ENCODE assay signal across 8 cellular contexts in genomic region chr19:46784262-46785053, GRCh38. TPM values are rescaled to one million over a fixed set of nuclear protein-coding genes. Genes with fewer than 3 reads are reported as not detected.
DNase-seq lines count a peak whose midpoint lies in the region; ATAC-seq and TF ChIP-seq lines count a peak whose summit lies in the region.

No MANE protein-coding gene starts in this region.

- intact Hi-C loops in MCF 10A (cut with micrococcal nuclease) = loop anchor here (1.0 to 5.0 kb wide), 3 partner anchors 27 to 56 kb away; partner anchors contain the start of genes FKRP and STRN4

- peak overlapping the region; percentile 87 for H3K4me2 ChIP-seq in MM.1S (ENCODE audit: low read depth, low read length)

- H3K9me3 Mint-ChIP-seq in MCF 10A (ENCODE audit: unreplicated experiment) = no peaks in the 10 kb centered on the region

- CTCF ChIA-PET in MCF 10A (lab: Yijun Ruan, JAX) = interaction anchor here (0.5 to 4.1 kb wide), 12 partner anchors 9 to 142 kb away, joined by 3 to 26 read pairs (median 4); no protein-coding TSS in a partner anchor

- H3K27me3 ChIP-seq in MM.1S (replicated peaks; ENCODE audit: insufficient read depth, low read length) = no peaks in the 10 kb centered on the region
- no peaks in the 10 kb centered on the region for H3K27me3 ChIP-seq in kidney epithelial cell (ENCODE audit: control insufficient read depth, insufficient read depth, low read length)

- TF ChIP-seq CTCF in MM.1S (IDR thresholded peaks at IDR 0.05; ENCODE audit: low read length) = peak; percentile 51
- peak; percentile 29 for TF ChIP-seq CTCF in MCF 10A (IDR thresholded peaks at IDR 0.05; ENCODE audit: unreplicated experiment)
- TF ChIP-seq CTCF in kidney epithelial cell (IDR thresholded peaks at IDR 0.05; ENCODE audit: insufficient read depth, low read length, poor library complexity, severe bottlenecking) = peak; percentile 58

- ATAC-seq in GM18861 (IDR thresholded peaks at IDR 0.05; ENCODE audit: unreplicated experiment) = peak; percentile 36

- peaks cover 39% of the 10 kb centered on the region for H3K4me1 Mint-ChIP-seq in MCF 10A (ENCODE audit: insufficient read depth, unreplicated experiment)

- H3K36me3 Mint-ChIP-seq in MCF 10A (ENCODE audit: insufficient read depth, unreplicated experiment) = peaks cover 69% of the 10 kb centered on the region

- DNase-seq in AML-193 (lab: John Stamatoyannopoulos, UW) (peak; percentile 86 to 89), MM.1S (peak; percentile 87), T-helper 9 cell (peak; percentile 12), MCF 10A (ENCODE audit: unreplicated experiment) (peak; percentile 98), kidney epithelial cell (ENCODE audit: low read depth) (peak; percentile 71), middle frontal gyrus (ENCODE audit: extremely low spot score, low spot score) (no peak)
- peak; percentile 57 to 65 for DNase-seq in stimulated activated CD4-positive, alpha-beta T cell treated with anti-CD3 and anti-CD28 coated beads, Interleukin-4, amount 100 ng/mL, for 4 hours

- no peak overlapping the region for H2AFZ ChIP-seq in MM.1S (ENCODE audit: low read length)

- H3K36me3 ChIP-seq in MM.1S (replicated peaks; ENCODE audit: insufficient read depth, low read length) (peaks cover 20% of the 10 kb centered on the region; the same call in 1 of the 2 replicates), kidney epithelial cell (ENCODE audit: control insufficient read depth, insufficient read depth, low read length) (no peaks in the 10 kb centered on the region)

- peaks cover 17% of the 10 kb centered on the region for H4K20me1 ChIP-seq in MM.1S (ENCODE audit: insufficient read depth, low read length)

- peaks cover 77% of the 10 kb centered on the region for H3K79me2 ChIP-seq in MM.1S (ENCODE audit: low read length)

- H3K27me3 Mint-ChIP-seq in MCF 10A (ENCODE audit: insufficient read depth, unreplicated experiment) = no peaks in the 10 kb centered on the region

- no TSS peak for BruUV-seq in MCF 10A (replicated peaks; lab: Mats Ljungman, UMichigan)

- H3K9me2 ChIP-seq in MM.1S (replicated peaks; ENCODE audit: insufficient read depth, low read length) = no peaks in the 10 kb centered on the region

- peak overlapping the region; percentile 95 for H3K4me3 ChIP-seq in MM.1S (ENCODE audit: low read length)
- H3K4me3 ChIP-seq in kidney epithelial cell (ENCODE audit: low read depth, low read length) = peak overlapping the region; percentile 25

- H3K27ac ChIP-seq in MM.1S (ENCODE audit: low read length) = peak overlapping the region; percentile 89; the same call in 1 of the 2 replicates

- H3K9me3 ChIP-seq in MM.1S (replicated peaks; ENCODE audit: insufficient read depth, low read length) = no peaks in the 10 kb centered on the region

- H3F3A ChIP-seq in MM.1S (ENCODE audit: insufficient read depth, low read length) = peaks cover 41% of the 10 kb centered on the region

- peak overlapping the region; percentile 93 for H3K4me3 Mint-ChIP-seq in MCF 10A (ENCODE audit: unreplicated experiment)

- H3K4me1 ChIP-seq in MM.1S (ENCODE audit: low read length) = peaks cover 11% of the 10 kb centered on the region; the same call in 1 of the 2 replicates

- H3K27ac Mint-ChIP-seq in MCF 10A (ENCODE audit: low read depth, unreplicated experiment) = peak overlapping the region; percentile 94

- POLR2A ChIA-PET in MCF 10A (lab: Yijun Ruan, JAX) = interaction anchor here (0.5 to 6.9 kb wide), 30 partner anchors 8 to 1246 kb away, joined by 3 to 147 read pairs (median 5); partner anchors contain the start of genes AP2S1, CCDC9 and ZC3H4

- peak overlapping the region; percentile 97 for H3K9ac ChIP-seq in MM.1S (ENCODE audit: low read length)

RNA-seq across cellular contexts. Expression of gene SLC1A5, which starts 3.9 kb away (rescaled TPM):
- total RNA-seq in MCF 10A (2022) (372 and 417 TPM in 2 replicates), kidney epithelial cell (192 and 213 TPM in 2 replicates)

RNA-seq across cellular contexts. Expression of gene STRN4, which starts 38.2 kb away (rescaled TPM):
- total RNA-seq in MCF 10A (2022) = 90.1 and 92.3 TPM in 2 replicates
- total RNA-seq in kidney epithelial cell = 111 and 117 TPM in 2 replicates

RNA-seq across cellular contexts. Expression of gene FKRP, which starts 38.6 kb away (rescaled TPM):
- total RNA-seq in MCF 10A (2022) (21.2 and 23.9 TPM in 2 replicates), kidney epithelial cell (25.7 and 41.7 TPM in 2 replicates)
